15 cellular contexts compared by ENCODE assay signal in genomic region chr21:44413566-44414290, GRCh38.
"Had no signal": no experiment of that assay in that cellular context is flagged by ENCODE, and none has a peak within 500 bp of the region (broad histone marks: within the 10 kb centered on the region; RNA-seq: fewer than 3 reads in every experiment).

No MANE protein-coding gene starts in this region.

- DNase-seq: activated B cell treated with CpG ODN at 0.5 μM for 24 hours; activated CD4-positive, alpha-beta T cell treated with anti-CD3 and anti-CD28 coated beads, Interleukin-2, amount 50 U/mL, for 1 hour; activated naive CD4-positive, alpha-beta T cell; activated naive CD8-positive, alpha-beta T cell treated with anti-CD3 and anti-CD28 coated beads, Interleukin-2, amount 50 U/mL, for 24 hours; dermis blood vessel endothelial cell; left cardiac atrium; mammary epithelial cell; stimulated activated naive CD8-positive, alpha-beta T cell treated with anti-CD3 and anti-CD28 coated beads, Interleukin-15, Interleukin-2, amounts not matched to agents 100 U/mL and 50 U/mL, for 24 hours; SW 1271 had no signal

- FAIRE-seq: frontal cortex had no signal

- H3K36me3 ChIP-seq: ascending aorta, breast epithelium, right atrium auricular region had no signal

- H3K9me3 ChIP-seq: ascending aorta, neutrophil, right atrium auricular region had no signal

- H3K27ac ChIP-seq: ascending aorta, breast epithelium, neutrophil, right atrium auricular region had no signal

- H3K4me3 ChIP-seq: ascending aorta, breast epithelium, right atrium auricular region, smooth muscle cell had no signal

- H3K4me1 ChIP-seq: ascending aorta, breast epithelium, right atrium auricular region had no signal

- H3K27me3 ChIP-seq: ascending aorta, neutrophil, right atrium auricular region had no signal
